ENCODE assay signal across 8 cellular contexts in genomic region chr19:35000338-35000646, GRCh38. TPM values are rescaled to one million over a fixed set of nuclear protein-coding genes. Genes with fewer than 3 reads are reported as not detected.
A peak's percentile ranks its signal among the peaks of the same experiment; 100 is the strongest.
DNase-seq lines count a peak whose midpoint lies in the region; ATAC-seq and TF ChIP-seq lines count a peak whose summit lies in the region.

No MANE protein-coding gene starts in this region.

- intact Hi-C loops in natural killer cell (cut with micrococcal nuclease) = no loop called here

- no peak overlapping the region for H3K9ac ChIP-seq in HUES6 (ENCODE audit: low read length)

- H3K4me3 ChIP-seq in AG09309 (ENCODE audit: control insufficient read depth, low read depth, low read length) (peak overlapping the region; percentile 64), HUES6 (ENCODE audit: low read depth, low read length) (peak overlapping the region; percentile 96), choroid plexus epithelial cell (ENCODE audit: low read depth, low read length) (peak overlapping the region; percentile 77)

- H3K9me3 Mint-ChIP-seq in natural killer cell = no peaks in the 10 kb centered on the region

- TF ChIP-seq CTCF in AG09309 (IDR thresholded peaks at IDR 0.05; ENCODE audit: control insufficient read depth, insufficient read depth, low read depth, low read length, missing control alignments) (no peak), choroid plexus epithelial cell (conservative IDR thresholded peaks at IDR 0.05; ENCODE audit: low read depth, low read length) (no peak), natural killer cell (IDR thresholded peaks at IDR 0.05) (no peak)

- H3K4me3 Mint-ChIP-seq in natural killer cell = no peak overlapping the region

- peaks cover 27% of the 10 kb centered on the region for H3K4me1 ChIP-seq in HUES6 (ENCODE audit: control insufficient read depth, insufficient read depth, low read length)

- no peak overlapping the region for H3K27ac ChIP-seq in HUES6 (ENCODE audit: low read depth, low read length)

- no peaks in the 10 kb centered on the region for H3K27me3 ChIP-seq in HUES6 (ENCODE audit: control insufficient read depth, insufficient read depth, low read length)

- H3K36me3 Mint-ChIP-seq in natural killer cell = no peaks in the 10 kb centered on the region

- no peak for DNase-seq in AG09309 (ENCODE audit: low read depth)
- no peak for DNase-seq in choroid plexus epithelial cell (ENCODE audit: low read depth)
- DNase-seq in natural killer cell = no peak
- no peak for DNase-seq in EL
- DNase-seq in stimulated activated CD4-positive, alpha-beta T cell treated with anti-CD3 and anti-CD28 coated beads, Interleukin-4, amount 100 ng/mL, for 4 hours = no peak
- DNase-seq in activated naive CD4-positive, alpha-beta T cell (lab: John Stamatoyannopoulos, UW) = no peak
- DNase-seq in T-helper 9 cell = no peak

- H3K4me1 Mint-ChIP-seq in natural killer cell = peaks cover 49 to 67% of the 10 kb centered on the region in 2 donors

- no peaks in the 10 kb centered on the region for H3K27me3 Mint-ChIP-seq in natural killer cell (ENCODE audit: low read depth in 2 of 2)

- peaks cover 21% of the 10 kb centered on the region for H3K36me3 ChIP-seq in HUES6 (ENCODE audit: control insufficient read depth, insufficient read depth, low read length)

- H3K9me3 ChIP-seq in HUES6 (ENCODE audit: control insufficient read depth, insufficient read depth, low read depth, low read length) = 0 out of 2 replicates have a peak, but pooled peaks cover under 1% of the 10 kb centered on the region

- peak overlapping the region; percentile 83 to 93 for H3K27ac Mint-ChIP-seq in natural killer cell

- no peak for ATAC-seq in natural killer cell

RNA-seq across cellular contexts. Expression of gene GRAMD1A, which starts 0.2 kb away (rescaled TPM):
- 10 to 100 TPM; 57.6 to 80.3 (median 66.6) TPM for total RNA-seq in natural killer cell

RNA-seq across cellular contexts. Expression of gene SCN1B, which starts 30.0 kb away (rescaled TPM):
- total RNA-seq in natural killer cell = 1 to 10 TPM in 2 of 3 donors, under 1 TPM in 1; 0.94 to 1.5 (median 1.1) TPM

RNA-seq across cellular contexts. Expression of gene ZNF792, which starts 36.3 kb away (rescaled TPM):
- total RNA-seq in natural killer cell = 10 to 100 TPM; 11.9 to 19.6 (median 16.2) TPM

RNA-seq across cellular contexts. Expression of gene HPN, which starts 41.2 kb away (rescaled TPM):
- not detected for total RNA-seq in natural killer cell
